ENCODE assay signal across 16 cellular contexts in the genomic region with DNA sequence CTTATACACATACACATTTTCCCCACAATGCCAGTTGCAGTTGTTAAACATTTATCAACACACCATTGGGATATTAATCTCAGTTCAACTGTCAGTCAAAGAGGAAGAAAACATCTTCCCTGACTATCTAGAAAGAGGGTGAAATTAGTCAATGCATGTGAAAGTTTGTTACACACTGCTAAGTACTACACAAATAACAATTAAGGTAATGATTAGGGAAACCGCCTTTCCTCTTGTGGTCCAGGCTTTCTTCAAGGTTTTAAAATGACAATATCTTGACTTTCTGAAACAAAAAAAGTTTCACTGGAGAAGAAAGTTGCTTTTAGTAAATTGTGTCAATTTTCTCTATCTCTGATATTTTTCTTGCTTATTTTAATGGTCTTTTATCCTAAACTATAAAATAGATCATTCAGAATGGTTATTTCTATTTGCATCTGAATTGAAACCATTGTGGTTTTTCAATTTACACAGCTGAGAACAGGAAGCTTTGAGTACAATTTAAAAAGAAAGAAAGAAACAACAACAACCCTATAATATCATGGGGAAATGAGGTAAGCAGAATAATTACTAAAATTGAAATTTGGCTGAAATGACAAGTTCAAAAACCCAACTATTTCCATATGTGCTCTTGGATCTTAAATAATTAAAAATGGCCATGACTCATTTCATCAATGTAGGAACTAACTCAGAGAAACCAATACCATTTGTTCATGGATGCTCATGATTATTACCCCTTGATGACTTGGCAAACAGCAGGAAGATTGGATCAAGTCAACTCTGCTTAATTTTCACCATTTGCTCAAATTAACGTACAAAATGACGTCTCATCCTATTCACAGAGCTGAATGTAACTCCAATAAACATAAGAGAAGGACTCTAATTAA. TPM values are rescaled to one million over a fixed set of nuclear protein-coding genes. Genes with fewer than 3 reads are reported as not detected.
DNase-seq lines count a peak whose midpoint lies in the region; ATAC-seq and TF ChIP-seq lines count a peak whose summit lies in the region.
"Had no signal": no experiment of that assay in that cellular context is flagged by ENCODE, and none has a peak within 500 bp of the region (broad histone marks: within the 10 kb centered on the region; RNA-seq: fewer than 3 reads in every experiment).

No MANE protein-coding gene starts in this region.

- H2BK15ac ChIP-seq in mesenchymal stem cell (ENCODE audit: low read depth, poor library complexity, severe bottlenecking): no peak overlapping the region

- no peak overlapping the region for H3K14ac ChIP-seq in mesenchymal stem cell (ENCODE audit: low read length in 2 of 2)

- no peaks in the 10 kb centered on the region for H3K27me3 ChIP-seq in mesenchymal stem cell (ENCODE audit: control insufficient read depth in 1 of 2, insufficient read depth in 1 of 2, low read length in 2 of 2)

- no peaks in the 10 kb centered on the region for H3K36me3 ChIP-seq in OCI-LY7 (ENCODE audit: insufficient read depth, low read length)
- H3K36me3 ChIP-seq in mesenchymal stem cell (ENCODE audit: control insufficient read depth in 1 of 2, insufficient read depth in 2 of 2, low read depth in 1 of 2, low read length in 2 of 2): no peaks in the 10 kb centered on the region

- no peak overlapping the region for H3K9ac ChIP-seq in mesenchymal stem cell (ENCODE audit: low read length)

- no peaks in the 10 kb centered on the region for H3K79me2 ChIP-seq in OCI-LY7 (ENCODE audit: insufficient read depth, low read depth, low read length)

- no peak for DNase-seq in OCI-LY7 (ENCODE audit: low spot score)
- no peak for DNase-seq in NCI-H774 (lab: John Stamatoyannopoulos, UW)
- DNase-seq in NCI-H526 treated with DMSO at 0.1 percent for 48 hours (lab: John Stamatoyannopoulos, UW): no peak
- DNase-seq in mesenchymal stem cell: no peak
- DNase-seq: C1 segment of cervical spinal cord; dermis blood vessel endothelial cell; foreskin fibroblast; NCI-H1694; OCI-M1; stimulated activated CD4-positive, alpha-beta T cell treated with anti-CD3 and anti-CD28 coated beads, Interleukin-12 subunit alpha, Interleukin-12 subunit beta, amount 100 ng/mL, for 4 hours had no signal

- ATAC-seq in GM18508 (IDR thresholded peaks at IDR 0.05; ENCODE audit: insufficient read depth, unreplicated experiment) (peak; percentile 98), GM19468 (IDR thresholded peaks at IDR 0.05; ENCODE audit: extremely low read depth, unreplicated experiment) (peak; percentile 97), HG02870 (IDR thresholded peaks at IDR 0.05; ENCODE audit: unreplicated experiment) (peak; percentile 98), HG03469 (IDR thresholded peaks at IDR 0.05; ENCODE audit: unreplicated experiment) (peak; percentile 96)

- H3K4me1 ChIP-seq in OCI-LY7 (ENCODE audit: insufficient read depth, low read length, poor library complexity, severe bottlenecking) (no peaks in the 10 kb centered on the region), mesenchymal stem cell (ENCODE audit: control insufficient read depth, insufficient read depth, low read depth, low read length) (no peaks in the 10 kb centered on the region)

- no peak overlapping the region for H3K4me2 ChIP-seq in OCI-LY7 (ENCODE audit: low read length)
- H3K4me2 ChIP-seq in mesenchymal stem cell (ENCODE audit: low read length, poor library complexity, severe bottlenecking): no peak overlapping the region

- H3K4ac ChIP-seq in mesenchymal stem cell (ENCODE audit: low read depth in 1 of 2, low read length in 2 of 2): no peak overlapping the region

- 80% methylated on average over 2 of the region's 3 CpGs for WGBS in mesenchymal stem cell

- CTCF ChIA-PET in OCI-LY7 (lab: Charles Lee; ENCODE audit: unreplicated experiment): no interaction called here

- H4K20me1 ChIP-seq in OCI-LY7 (ENCODE audit: insufficient read depth, low read length): no peaks in the 10 kb centered on the region

- H3K18ac ChIP-seq in mesenchymal stem cell (ENCODE audit: low read depth in 1 of 2, low read length in 2 of 2): no peak overlapping the region

- H3K79me1 ChIP-seq in mesenchymal stem cell (replicated peaks; ENCODE audit: low read length, poor library complexity, severe bottlenecking): no peaks in the 10 kb centered on the region

- H3K9me3 ChIP-seq in OCI-LY7 (ENCODE audit: low read length) (no peaks in the 10 kb centered on the region), mesenchymal stem cell (ENCODE audit: control insufficient read depth, low read length) (no peaks in the 10 kb centered on the region)

- intact Hi-C loops in OCI-LY7 (cut with micrococcal nuclease; ENCODE audit: unreplicated experiment): no loop called here

- H3K27ac ChIP-seq in OCI-LY7 (ENCODE audit: low read depth, low read length, poor library complexity, severe bottlenecking) (no peak overlapping the region), mesenchymal stem cell (ENCODE audit: low read length, poor library complexity, severe bottlenecking) (no peak overlapping the region)

- H4K8ac ChIP-seq in mesenchymal stem cell (ENCODE audit: low read length): no peak overlapping the region

- TF ChIP-seq CTCF in OCI-LY7 (conservative IDR thresholded peaks at IDR 0.05; ENCODE audit: low read length): no peak

- no TSS peak for BruUV-seq in OCI-LY7 (replicated peaks; lab: Mats Ljungman, UMichigan)

- no peak overlapping the region for H2AK5ac ChIP-seq in mesenchymal stem cell (ENCODE audit: low read length, severe bottlenecking)

- no peak overlapping the region for H3K4me3 ChIP-seq in OCI-LY7 (ENCODE audit: low read depth, low read length, poor library complexity, severe bottlenecking)
- no peak overlapping the region for H3K4me3 ChIP-seq in mesenchymal stem cell (ENCODE audit: insufficient read depth in 1 of 2, low read depth in 1 of 2, low read length in 2 of 2)

- POLR2A ChIA-PET in OCI-LY7 (lab: Charles Lee): interaction anchor here (0.7 kb wide), 1 partner anchor 27 kb away, joined by 3 read pairs; no protein-coding TSS in a partner anchor

- H4K91ac ChIP-seq in mesenchymal stem cell (ENCODE audit: low read length): no peak overlapping the region

- no peak overlapping the region for H2BK12ac ChIP-seq in mesenchymal stem cell (ENCODE audit: low read length in 2 of 2)

- no peak overlapping the region for H3K23ac ChIP-seq in mesenchymal stem cell (ENCODE audit: low read length in 2 of 2)

- no peaks in the 10 kb centered on the region for H3K9me2 ChIP-seq in OCI-LY7 (ENCODE audit: insufficient read depth, low read length)

- H2AFZ ChIP-seq in OCI-LY7 (ENCODE audit: low read length) (no peak overlapping the region), mesenchymal stem cell (ENCODE audit: low read depth, low read length) (no peak overlapping the region)

- H2BK5ac ChIP-seq in mesenchymal stem cell (ENCODE audit: low read depth, low read length, poor library complexity, severe bottlenecking): no peak overlapping the region

- H2BK120ac ChIP-seq in mesenchymal stem cell (ENCODE audit: low read depth, low read length): no peak overlapping the region

RNA-seq across cellular contexts. Expression of a gene that starts 31.7 kb away (rescaled TPM):
- total RNA-seq in OCI-LY7 (2014; rRNA removed; shearing (Covaris generic)): not detected in 2 replicates
- total RNA-seq in OCI-LY7 (2022): not detected in 2 replicates
- not detected for polyA plus RNA-seq in mesenchymal stem cell (2013, experiment 1 of 2)
- not detected for polyA plus RNA-seq in mesenchymal stem cell (2013, experiment 2 of 2)
- total RNA-seq: dermis blood vessel endothelial cell, kidney epithelial cell had no signal
- polyA plus RNA-seq: adipose tissue had no signal
